Comparison of ENCODE assay signal across 34 cellular contexts in genomic region chr5:38364825-38365224, GRCh38.
"Had no signal": no experiment of that assay in that cellular context is flagged by ENCODE, and none has a peak within 500 bp of the region (broad histone marks: within the 10 kb centered on the region; RNA-seq: fewer than 3 reads in every experiment).

No MANE protein-coding gene starts in this region.

- H3K27me3 ChIP-seq: MG63 had no signal

- DNase-seq: Karpas-422, Kasumi-1, KG1, MG63, MM.1S, MV-4-11, NCI-H1048, NCI-H1092, NCI-H1092 treated with DMSO at 0.1 percent for 48 hours, NCI-H1105, NCI-H1105 treated with DMSO at 0.1 percent for 48 hours, NCI-H1417, NCI-H1417 treated with DMSO at 0.1 percent for 48 hours, NCI-H1436, NCI-H1436 treated with DMSO at 0.1 percent for 48 hours, NCI-H146, NCI-H1694, NCI-H1694 treated with DMSO at 0.1 percent for 48 hours, NCI-H187, NCI-H187 treated with DMSO at 0.1 percent for 48 hours, NCI-H1930, NCI-H2029, NCI-H2029 treated with DMSO at 0.1 percent for 48 hours, NCI-H2081, NCI-H2081 treated with DMSO at 0.1 percent for 48 hours, NCI-H2107, NCI-H2171, NCI-H2171 treated with DMSO at 0.1 percent for 48 hours, NCI-H2227 treated with DMSO at 0.1 percent for 48 hours, NCI-H226, NCI-H345, NCI-H446, NCI-H446 treated with DMSO at 0.1 percent for 48 hours had no signal

- H3K36me3 ChIP-seq: MG63 had no signal

- H3K9me3 ChIP-seq: MG63 had no signal

- H3K4me3 ChIP-seq: MG63 had no signal

- H3K27ac ChIP-seq: KMS-11 had no signal
